15 cellular contexts compared by ENCODE assay signal in genomic region chr10:75034131-75034512, GRCh38.
DNase-seq lines count a peak whose midpoint lies in the region; ATAC-seq, FAIRE-seq and TF ChIP-seq lines count a peak whose summit lies in the region.
"Had no signal": no experiment of that assay in that cellular context is flagged by ENCODE, and none has a peak within 500 bp of the region (broad histone marks: within the 10 kb centered on the region; RNA-seq: fewer than 3 reads in every experiment).

No MANE protein-coding gene starts in this region.

- TF ChIP-seq CTCF in GM12878 (IDR thresholded peaks at IDR 0.05 in 2 of 3, conservative IDR thresholded peaks at IDR 0.05 in 1 of 3; ENCODE audit: control insufficient read depth in 2 of 3, extremely low read depth in 1 of 3, insufficient read depth in 1 of 3, low read depth in 3 of 3, low read length in 3 of 3), result no peak

- TF ChIP-seq RAD21 in GM12878 (IDR thresholded peaks at IDR 0.05; ENCODE audit: insufficient read depth, low read depth, low read length), result no peak

- peak overlapping the region; percentile 56; the same call in 1 of the 2 replicates for H3K27ac ChIP-seq in GM12878 (ENCODE audit: control insufficient read depth, insufficient read depth)
- H3K27ac ChIP-seq: A549, skin epidermis, suprapubic skin had no signal

- peaks cover 30% of the 10 kb centered on the region for H3K4me1 ChIP-seq in GM12878 (ENCODE audit: control insufficient read depth, insufficient read depth, low read length)
- H3K4me1 ChIP-seq: A549, suprapubic skin had no signal

- no peak for DNase-seq in activated CD4-positive, CD25-positive, alpha-beta regulatory T cell treated with anti-CD3 and anti-CD28 coated beads, Interleukin-2, amount 50 U/mL, for 72 hours
- DNase-seq in activated CD4-positive, alpha-beta T cell treated with anti-CD3 and anti-CD28 coated beads for 48 hours, result peak; percentile 72
- DNase-seq in GM12878 (ENCODE audit: low read depth, low spot score), result no peak
- DNase-seq in stimulated activated CD4-positive, alpha-beta T cell treated with anti-CD3 and anti-CD28 coated beads, TNF-alpha, amount 100 ng/mL, for 24 hours (ENCODE audit: low read depth in 3 of 3), result peak in 2 of 3 experiments; percentile 29 to 51
- no peak for DNase-seq in kidney tubule cell (ENCODE audit: low spot score)
- DNase-seq in T1000 (lab: John Stamatoyannopoulos, UW), result no peak
- no peak for DNase-seq in NCI-H748 (lab: John Stamatoyannopoulos, UW; ENCODE audit: unreplicated experiment)
- DNase-seq: DMS153, naive B cell had no signal

- H3K9me3 ChIP-seq in GM12878 (replicated peaks; ENCODE audit: control insufficient read depth, insufficient read depth, low read length), result no peaks in the 10 kb centered on the region
- H3K9me3 ChIP-seq: A549, suprapubic skin had no signal

- in situ Hi-C loops in GM12878 (cut with MboI), result no loop called here

- H3K9ac ChIP-seq in GM12878 (ENCODE audit: control insufficient read depth, insufficient read depth, low read length), result no peak overlapping the region

- peak overlapping the region; percentile 44; the same call in 1 of the 2 replicates for H3K4me2 ChIP-seq in GM12878 (ENCODE audit: control insufficient read depth, insufficient read depth)
- H3K4me2 ChIP-seq: A549 had no signal

- no TSS peak for BruUV-seq in GM12878 (replicated peaks; lab: Mats Ljungman, UMichigan)

- ATAC-seq in activated CD4-positive, CD25-positive, alpha-beta regulatory T cell treated with anti-CD3 and anti-CD28 coated beads, Interleukin-2, amount 50 U/mL, for 24 hours, result peak; percentile 87 to 92
- peak; percentile 60 for ATAC-seq in GM12878

- no peaks in the 10 kb centered on the region for H3K27me3 ChIP-seq in GM12878 (replicated peaks in 1 of 2; ENCODE audit: control insufficient read depth in 2 of 2, insufficient read depth in 2 of 2, low read length in 1 of 2)
- H3K27me3 ChIP-seq: suprapubic skin had no signal

- no peaks in the 10 kb centered on the region for H4K20me1 ChIP-seq in GM12878 (ENCODE audit: control insufficient read depth, insufficient read depth)

- 52% methylated on average over 5 of the region's 5 CpGs for WGBS in GM12878 (ENCODE audit: insufficient coverage, insufficient replicate concordance, low lambda C conversion rate, missing lambda C conversion rate)

- RAD21 ChIA-PET in GM12878 (lab: Charles Lee; ENCODE audit: unreplicated experiment), result interaction anchor here (0.6 to 1.4 kb wide), 4 partner anchors 20 to 790 kb away, joined by 3 to 5 read pairs (median 4); partner anchors contain the start of gene COMTD1

- POLR2A ChIA-PET in GM12878 (lab: Charles Lee), result interaction anchor here (0.6 kb wide), 1 partner anchor 249 kb away, joined by 3 read pairs; no protein-coding TSS in a partner anchor

- no peak overlapping the region for H3K4me3 ChIP-seq in GM12878
- H3K4me3 ChIP-seq: A549, skin epidermis, suprapubic skin had no signal

- TF ChIP-seq EP300 in GM12878 (IDR thresholded peaks at IDR 0.05; ENCODE audit: borderline replicate concordance in 1 of 2, control insufficient read depth in 1 of 2, low read depth in 2 of 2, low read length in 2 of 2), result no peak

- FAIRE-seq in GM12878 (lab: Jason Lieb, UNC), result no peak
- FAIRE-seq: A549, colon, GM19239 had no signal

- H3K79me2 ChIP-seq in GM12878 (ENCODE audit: control insufficient read depth, insufficient read depth, low read length), result no peaks in the 10 kb centered on the region

- H2AFZ ChIP-seq in GM12878 (ENCODE audit: control insufficient read depth, low read depth, low read length), result no peak overlapping the region

- intact Hi-C loops in GM12878 (cut with micrococcal nuclease; ENCODE audit: unreplicated experiment), result no loop called here

- TF ChIP-seq POLR2A in GM12878 (IDR thresholded peaks at IDR 0.05; ENCODE audit: low read depth, low read length), result no peak

- peaks cover 12% of the 10 kb centered on the region in 2 experiments; a peak in 3 of 4 replicates for H3K36me3 ChIP-seq in GM12878 (ENCODE audit: control insufficient read depth in 2 of 2, insufficient read depth in 2 of 2, low read length in 1 of 2)

- SMC1A ChIA-PET in GM12878 (lab: Charles Lee; ENCODE audit: uncharacterized antibody, unreplicated experiment), result interaction anchor here (0.6 to 1.6 kb wide), 4 partner anchors 29 to 757 kb away, joined by 3 to 4 read pairs (median 3); no protein-coding TSS in a partner anchor

- CTCF ChIA-PET in GM12878 (lab: Yijun Ruan, JAX), result interaction anchor here (1.0 to 2.0 kb wide), 4 partner anchors 12 to 333 kb away, joined by 3 to 5 read pairs (median 4); no protein-coding TSS in a partner anchor

TF ChIP-seq in GM12878, 131 proteins besides CTCF, POLR2A, EP300 and RAD21:
- TF ChIP-seq CREM (IDR thresholded peaks at IDR 0.05; ENCODE audit: low read depth) (peak; percentile 23; the same call in 1 of the 2 replicates), ZZZ3 (IDR thresholded peaks at IDR 0.05; ENCODE audit: control insufficient read depth, insufficient read length, low read depth) (no peak), BHLHE40 (IDR thresholded peaks at IDR 0.05; ENCODE audit: borderline replicate concordance in 1 of 2, low read depth in 2 of 2, low read length in 1 of 2) (peak in 1 of 2 experiments; percentile 7; a peak in 1 of 4 replicates), ESRRA (IDR thresholded peaks at IDR 0.05; ENCODE audit: low read length) (no peak), CREB1 (IDR thresholded peaks at IDR 0.05; ENCODE audit: low read depth) (peak; percentile 62; the same call in 1 of the 2 replicates)

Comparison
In these comparisons a context has a peak if more than half of its experiments do, and no peak if none do; other contexts are left out.
1. DNase-seq: peak in activated CD4-positive, alpha-beta T cell treated with anti-CD3 and anti-CD28 coated beads for 48 hours (single experiment) and stimulated activated CD4-positive, alpha-beta T cell treated with anti-CD3 and anti-CD28 coated beads, TNF-alpha, amount 100 ng/mL, for 24 hours (2 of 3); none in activated CD4-positive, CD25-positive, alpha-beta regulatory T cell treated with anti-CD3 and anti-CD28 coated beads, Interleukin-2, amount 50 U/mL, for 72 hours (single experiment), GM12878 (single experiment), kidney tubule cell (single experiment), T1000 (single experiment) and NCI-H748 (single experiment).